In genomic region chr5:60207031-60207430, GRCh38 we compare ENCODE assay signal across 10 cellular contexts.
A peak's percentile ranks its signal among the peaks of the same experiment; 100 is the strongest.
DNase-seq lines count a peak whose midpoint lies in the region; ATAC-seq and TF ChIP-seq lines count a peak whose summit lies in the region.
"Had no signal": no experiment of that assay in that cellular context is flagged by ENCODE, and none has a peak within 500 bp of the region (broad histone marks: within the 10 kb centered on the region; RNA-seq: fewer than 3 reads in every experiment).

No MANE protein-coding gene starts in this region.

- no peak overlapping the region for H3K4me3 ChIP-seq in lower lobe of right lung
- no peak overlapping the region for H3K4me3 ChIP-seq in neuronal stem cell (ENCODE audit: low read length in 2 of 2)

- no peaks in the 10 kb centered on the region for H3K9me3 Mint-ChIP-seq in endothelial cell (ENCODE audit: unreplicated experiment)
- H3K9me3 Mint-ChIP-seq: T-helper 1 cell treated with Interleukin-12 subunit alpha and Interleukin-12 subunit beta and Interleukin-4 antibody, amounts not matched to agents 30 μg/mL and 1 μg/mL, for 36 hours had no signal

- H3K27me3 ChIP-seq in lower lobe of right lung (ENCODE audit: low read depth) (no peaks in the 10 kb centered on the region), foreskin keratinocyte (peaks cover 34% of the 10 kb centered on the region), neuronal stem cell (ENCODE audit: control insufficient read depth in 3 of 3, insufficient read depth in 3 of 3, low read depth in 1 of 3, low read length in 3 of 3) (peaks cover 0 to 4% (median 0%) of the 10 kb centered on the region in 3 experiments)

- no peak overlapping the region for H3K4ac ChIP-seq in neuronal stem cell (ENCODE audit: low read length)

- H3K9me3 ChIP-seq in lower lobe of right lung = no peaks in the 10 kb centered on the region
- no peaks in the 10 kb centered on the region for H3K9me3 ChIP-seq in neuronal stem cell (replicated peaks in 1 of 2; ENCODE audit: control insufficient read depth in 2 of 2, insufficient read depth in 1 of 2, low read depth in 1 of 2, low read length in 2 of 2)

- no peak overlapping the region for H2BK120ac ChIP-seq in neuronal stem cell (ENCODE audit: low read depth, low read length)

- TF ChIP-seq CTCF in lower lobe of right lung (IDR thresholded peaks at IDR 0.05) (no peak), endothelial cell (IDR thresholded peaks at IDR 0.05; ENCODE audit: unreplicated experiment) (no peak), foreskin keratinocyte (conservative IDR thresholded peaks at IDR 0.05) (no peak)

- no peaks in the 10 kb centered on the region for H3K36me3 ChIP-seq in lower lobe of right lung
- no peaks in the 10 kb centered on the region for H3K36me3 ChIP-seq in neuronal stem cell (replicated peaks in 1 of 2; ENCODE audit: control insufficient read depth in 2 of 2, insufficient read depth in 2 of 2, low read length in 2 of 2)

- no peak overlapping the region for H3K4me2 ChIP-seq in neuronal stem cell (ENCODE audit: insufficient read depth, low read length, poor library complexity, severe bottlenecking)

- no peak overlapping the region for H3K4me3 Mint-ChIP-seq in endothelial cell (ENCODE audit: unreplicated experiment)
- H3K4me3 Mint-ChIP-seq: T-helper 1 cell treated with Interleukin-12 subunit alpha and Interleukin-12 subunit beta and Interleukin-4 antibody, amounts not matched to agents 30 μg/mL and 1 μg/mL, for 36 hours had no signal

- H3K4me1 ChIP-seq in lower lobe of right lung = peaks cover 4% of the 10 kb centered on the region
- no peaks in the 10 kb centered on the region for H3K4me1 ChIP-seq in foreskin keratinocyte
- H3K4me1 ChIP-seq in neuronal stem cell (ENCODE audit: control insufficient read depth in 2 of 2, insufficient read depth in 1 of 2, low read depth in 1 of 2, low read length in 2 of 2) = no peaks in the 10 kb centered on the region
- H3K4me1 ChIP-seq: parathyroid adenoma had no signal

- no peak overlapping the region for H3K18ac ChIP-seq in neuronal stem cell (ENCODE audit: low read length)

- no peak overlapping the region for H4K8ac ChIP-seq in neuronal stem cell (ENCODE audit: low read depth, low read length)

- peak overlapping the region; percentile 16 for H3K27ac ChIP-seq in lower lobe of right lung
- no peak overlapping the region for H3K27ac ChIP-seq in foreskin keratinocyte
- no peak overlapping the region for H3K27ac ChIP-seq in neuronal stem cell (replicated peaks; ENCODE audit: low read length)
- H3K27ac ChIP-seq: parathyroid adenoma had no signal

- no peak overlapping the region for H3K27ac Mint-ChIP-seq in endothelial cell (ENCODE audit: unreplicated experiment)
- H3K27ac Mint-ChIP-seq: T-helper 1 cell treated with Interleukin-12 subunit alpha and Interleukin-12 subunit beta and Interleukin-4 antibody, amounts not matched to agents 30 μg/mL and 1 μg/mL, for 36 hours had no signal

- no peak overlapping the region for H2BK15ac ChIP-seq in neuronal stem cell (ENCODE audit: low read length)

- H3K14ac ChIP-seq in neuronal stem cell (ENCODE audit: low read length) = no peak overlapping the region

- H2BK5ac ChIP-seq in neuronal stem cell (ENCODE audit: low read length) = no peak overlapping the region

- no peak overlapping the region for H3K23ac ChIP-seq in neuronal stem cell (ENCODE audit: low read depth, low read length, poor library complexity)

- no peak overlapping the region for H2AFZ ChIP-seq in neuronal stem cell (ENCODE audit: low read length)
- H2AFZ ChIP-seq: parathyroid adenoma had no signal

- no peak for DNase-seq in lower lobe of right lung
- no peak for DNase-seq in endothelial cell (ENCODE audit: low spot score)
- no peak for DNase-seq in foreskin keratinocyte
- no peak for DNase-seq in DMS 273 (lab: John Stamatoyannopoulos, UW; ENCODE audit: unreplicated experiment)
- DNase-seq in neuronal stem cell (ENCODE audit: low spot score) = no peak

- peaks cover 26% of the 10 kb centered on the region for H3K4me1 Mint-ChIP-seq in endothelial cell (ENCODE audit: unreplicated experiment)

- ATAC-seq in GM18520 (IDR thresholded peaks at IDR 0.05; ENCODE audit: unreplicated experiment) (peak; percentile 82), GM21723 (IDR thresholded peaks at IDR 0.05; ENCODE audit: unreplicated experiment) (peak; percentile 96), HG03565 (IDR thresholded peaks at IDR 0.05; ENCODE audit: unreplicated experiment) (peak; percentile 95), lower lobe of right lung (peak; percentile 91 to 92), foreskin keratinocyte (no peak)

- H3K27me3 Mint-ChIP-seq in endothelial cell (ENCODE audit: unreplicated experiment) = peaks cover 3% of the 10 kb centered on the region

- H3K79me1 ChIP-seq in neuronal stem cell (ENCODE audit: low read depth, low read length) = no peaks in the 10 kb centered on the region

- H2AK5ac ChIP-seq in neuronal stem cell (ENCODE audit: low read depth, low read length) = no peak overlapping the region

- H4K91ac ChIP-seq in neuronal stem cell (ENCODE audit: low read depth, low read length, poor library complexity) = no peak overlapping the region

- no peak overlapping the region for H2BK12ac ChIP-seq in neuronal stem cell (ENCODE audit: low read length)

- intact Hi-C loops in lower lobe of right lung (cut with DNase I) = no loop called here

- no CpG with 5 or more reads among the region's 3 CpGs for WGBS in neuronal stem cell (ENCODE audit: extremely low coverage in 2 of 2, insufficient read length in 2 of 2, insufficient replicate concordance in 1 of 2), 2 donors

- no peak overlapping the region for H3K9ac ChIP-seq in neuronal stem cell (ENCODE audit: low read depth, low read length, poor library complexity)
- H3K9ac ChIP-seq: parathyroid adenoma had no signal

- no peaks in the 10 kb centered on the region for H3K36me3 Mint-ChIP-seq in endothelial cell (ENCODE audit: low read depth, unreplicated experiment)
